8 cellular contexts compared by ENCODE assay signal in genomic region chr1:107964397-107965111, GRCh38. TPM values are rescaled to one million over a fixed set of nuclear protein-coding genes. Genes with fewer than 3 reads are reported as not detected.
DNase-seq lines count a peak whose midpoint lies in the region; ATAC-seq and TF ChIP-seq lines count a peak whose summit lies in the region.

No MANE protein-coding gene starts in this region.

- H3K4me2 ChIP-seq in MM.1S (ENCODE audit: low read depth, low read length) = peak overlapping the region; percentile 83

- H2AFZ ChIP-seq in MM.1S (ENCODE audit: low read length) = peak overlapping the region; percentile 51

- H3K27ac ChIP-seq in MM.1S (ENCODE audit: low read length) (peak overlapping the region; percentile 73; the same call in 1 of the 2 replicates), prostate gland (peak overlapping the region; percentile 41 to 64)

- 0 out of 2 replicates have a peak, but pooled peaks cover 9% of the 10 kb centered on the region for H3K4me1 ChIP-seq in MM.1S (ENCODE audit: low read length)
- H3K4me1 ChIP-seq in prostate gland (replicated peaks) = no peaks in the 10 kb centered on the region

- ATAC-seq in Right ventricle myocardium superior (ENCODE audit: poor library complexity) (peak; percentile 5), HG02870 (IDR thresholded peaks at IDR 0.05; ENCODE audit: unreplicated experiment) (no peak)

- H3K36me3 ChIP-seq in MM.1S (replicated peaks; ENCODE audit: insufficient read depth, low read length) (no peaks in the 10 kb centered on the region), prostate gland (no peaks in the 10 kb centered on the region)

- no peaks in the 10 kb centered on the region for H3K79me2 ChIP-seq in MM.1S (ENCODE audit: low read length)

- no peak for TF ChIP-seq CTCF in GM12875 (IDR thresholded peaks at IDR 0.05; ENCODE audit: borderline replicate concordance, insufficient read depth, low read depth, low read length)
- no peak for TF ChIP-seq CTCF in MM.1S (IDR thresholded peaks at IDR 0.05; ENCODE audit: low read length)
- TF ChIP-seq CTCF in prostate gland (IDR thresholded peaks at IDR 0.05) = no peak

- H3K4me3 ChIP-seq in GM12875 (ENCODE audit: low read depth, low read length) (peak overlapping the region; percentile 37), MM.1S (ENCODE audit: low read length) (peak overlapping the region; percentile 71), prostate gland (peak overlapping the region; percentile 40 to 44)

- H3K9me2 ChIP-seq in MM.1S (replicated peaks; ENCODE audit: insufficient read depth, low read length) = no peaks in the 10 kb centered on the region

- no peaks in the 10 kb centered on the region for H3K36me3 Mint-ChIP-seq in activated T-helper 2 cell treated with anti-CD3 and anti-CD28 coated beads, Interferon-gamma antibody, Interleukin-2, Interleukin-4, amounts not matched to agents 10 μg/mL and 5 μg/mL and 100 μg/mL, durations not matched to agents 14 hours and 24 hours and 36 hours (ENCODE audit: low read depth)

- H3K27me3 Mint-ChIP-seq in activated T-helper 2 cell treated with anti-CD3 and anti-CD28 coated beads, Interferon-gamma antibody, Interleukin-2, Interleukin-4, amounts not matched to agents 10 μg/mL and 5 μg/mL and 100 μg/mL, durations not matched to agents 14 hours and 24 hours and 36 hours (ENCODE audit: low read depth) = peaks cover 3% of the 10 kb centered on the region

- peaks cover 25% of the 10 kb centered on the region for H3K4me1 Mint-ChIP-seq in activated T-helper 2 cell treated with anti-CD3 and anti-CD28 coated beads, Interferon-gamma antibody, Interleukin-2, Interleukin-4, amounts not matched to agents 10 μg/mL and 5 μg/mL and 100 μg/mL, durations not matched to agents 14 hours and 24 hours and 36 hours (ENCODE audit: low read depth)

- WGBS in prostate gland = under 1% methylated on average over 45 of the region's 76 CpGs

- intact Hi-C loops in activated T-helper 2 cell treated with anti-CD3 and anti-CD28 coated beads, Interferon-gamma antibody, Interleukin-2, Interleukin-4, amounts not matched to agents 10 μg/mL and 5 μg/mL and 100 μg/mL, durations not matched to agents 14 hours and 24 hours and 36 hours (cut with micrococcal nuclease) = loop anchor here (2.0 to 5.0 kb wide), 3 partner anchors 86 to 177 kb away; no protein-coding TSS in a partner anchor
- intact Hi-C loops in Right ventricle myocardium superior (cut with DNase I) = no loop called here
- intact Hi-C loops in prostate gland (cut with DNase I) = no loop called here

- no peaks in the 10 kb centered on the region for H3K9me3 ChIP-seq in MM.1S (replicated peaks; ENCODE audit: insufficient read depth, low read length)
- no peaks in the 10 kb centered on the region for H3K9me3 ChIP-seq in prostate gland

- no peaks in the 10 kb centered on the region for H3K9me3 Mint-ChIP-seq in activated T-helper 2 cell treated with anti-CD3 and anti-CD28 coated beads, Interferon-gamma antibody, Interleukin-2, Interleukin-4, amounts not matched to agents 10 μg/mL and 5 μg/mL and 100 μg/mL, durations not matched to agents 14 hours and 24 hours and 36 hours

- H3F3A ChIP-seq in MM.1S (ENCODE audit: insufficient read depth, low read length) = peaks cover 16% of the 10 kb centered on the region

- peak overlapping the region; percentile 85 for H3K27ac Mint-ChIP-seq in activated T-helper 2 cell treated with anti-CD3 and anti-CD28 coated beads, Interferon-gamma antibody, Interleukin-2, Interleukin-4, amounts not matched to agents 10 μg/mL and 5 μg/mL and 100 μg/mL, durations not matched to agents 14 hours and 24 hours and 36 hours

- H4K20me1 ChIP-seq in MM.1S (ENCODE audit: insufficient read depth, low read length) = no peaks in the 10 kb centered on the region

- H3K9ac ChIP-seq in MM.1S (ENCODE audit: low read length) = peak overlapping the region; percentile 34

- DNase-seq in MM.1S = peak; percentile 29
- DNase-seq in activated T-helper 2 cell treated with anti-CD3 and anti-CD28 coated beads, Interferon-gamma antibody, Interleukin-2, Interleukin-4, amounts not matched to agents 10 μg/mL and 5 μg/mL and 100 μg/mL, durations not matched to agents 14 hours and 24 hours and 36 hours (ENCODE audit: low spot score) = peak; percentile 18
- peak; percentile 43 for DNase-seq in Right ventricle myocardium superior
- peak; percentile 22 for DNase-seq in prostate gland (ENCODE audit: low spot score)
- no peak for DNase-seq in mucosa of gallbladder (ENCODE audit: low spot score)
- no peak for DNase-seq in T1000 (lab: John Stamatoyannopoulos, UW)

- peak overlapping the region; percentile 83 for H3K4me3 Mint-ChIP-seq in activated T-helper 2 cell treated with anti-CD3 and anti-CD28 coated beads, Interferon-gamma antibody, Interleukin-2, Interleukin-4, amounts not matched to agents 10 μg/mL and 5 μg/mL and 100 μg/mL, durations not matched to agents 14 hours and 24 hours and 36 hours (ENCODE audit: low read depth)

- TF ChIP-seq POLR2A in prostate gland (IDR thresholded peaks at IDR 0.05) = no peak

- H3K27me3 ChIP-seq in MM.1S (replicated peaks; ENCODE audit: insufficient read depth, low read length) (no peaks in the 10 kb centered on the region), prostate gland (replicated peaks; ENCODE audit: insufficient read depth) (no peaks in the 10 kb centered on the region)

RNA-seq across cellular contexts. Expression of gene VAV3, which starts 0.4 kb away (rescaled TPM):
- 1.9 and 4.1 TPM in 2 replicates for total RNA-seq in activated T-helper 2 cell treated with anti-CD3 and anti-CD28 coated beads, Interferon-gamma antibody, Interleukin-2, Interleukin-4, amounts not matched to agents 10 μg/mL and 5 μg/mL and 100 μg/mL, durations not matched to agents 14 hours and 24 hours and 36 hours
- total RNA-seq in Right ventricle myocardium superior (1.6 TPM), prostate gland (10 to 100 TPM; 14.5 TPM), mucosa of gallbladder (2.4 TPM)

Comparison
In these comparisons a context has a peak if more than half of its experiments do, and no peak if none do; other contexts are left out.
1. DNase-seq: peak in MM.1S (single experiment), activated T-helper 2 cell treated with anti-CD3 and anti-CD28 coated beads, Interferon-gamma antibody, Interleukin-2, Interleukin-4, amounts not matched to agents 10 μg/mL and 5 μg/mL and 100 μg/mL, durations not matched to agents 14 hours and 24 hours and 36 hours (single experiment), Right ventricle myocardium superior (single experiment) and prostate gland (single experiment); none in mucosa of gallbladder (single experiment) and T1000 (single experiment).
2. Peak in every context shown above with its lines, with median percentiles within 50 percentile points of each other: H3K4me3 ChIP-seq.